8 cellular contexts compared by ENCODE assay signal in genomic region chr1:198157241-198157846, GRCh38. TPM values are rescaled to one million over a fixed set of nuclear protein-coding genes. Genes with fewer than 3 reads are reported as not detected.
A peak's percentile ranks its signal among the peaks of the same experiment; 100 is the strongest.
DNase-seq lines count a peak whose midpoint lies in the region; ATAC-seq and TF ChIP-seq lines count a peak whose summit lies in the region.

No MANE protein-coding gene starts in this region.

- peaks cover 78% of the 10 kb centered on the region for H3K4me1 ChIP-seq in left ventricle myocardium inferior
- peaks cover 19% of the 10 kb centered on the region for H3K4me1 ChIP-seq in upper lobe of right lung

- H3K27me3 ChIP-seq in left ventricle myocardium inferior (ENCODE audit: low read depth) (no peaks in the 10 kb centered on the region), upper lobe of right lung (no peaks in the 10 kb centered on the region)

- peaks cover 6% of the 10 kb centered on the region for H3K36me3 Mint-ChIP-seq in T-helper 1 cell treated with Interleukin-12 subunit alpha and Interleukin-12 subunit beta and Interleukin-4 antibody, amounts not matched to agents 30 μg/mL and 1 μg/mL, for 36 hours (ENCODE audit: low read depth)

- no peaks in the 10 kb centered on the region for H3K9me3 ChIP-seq in left ventricle myocardium inferior (replicated peaks)
- no peaks in the 10 kb centered on the region for H3K9me3 ChIP-seq in upper lobe of right lung

- H3K9me3 Mint-ChIP-seq in T-helper 1 cell treated with Interleukin-12 subunit alpha and Interleukin-12 subunit beta and Interleukin-4 antibody, amounts not matched to agents 30 μg/mL and 1 μg/mL, for 36 hours: no peaks in the 10 kb centered on the region

- DNase-seq in GM13976 (ENCODE audit: low spot score) (peak; percentile 83), NCI-H1436 treated with DMSO at 0.1 percent for 48 hours (lab: John Stamatoyannopoulos, UW) (peak; percentile 73), amniotic stem cell (lab: John Stamatoyannopoulos, UW) (peak; percentile 86), left ventricle myocardium inferior (peak; percentile 90), posterior vena cava (ENCODE audit: low spot score) (peak; percentile 96), upper lobe of right lung (peak; percentile 93)

- H3K27ac ChIP-seq in left ventricle myocardium inferior (replicated peaks) (peak overlapping the region; percentile 99), upper lobe of right lung (peak overlapping the region; percentile 97)

- ATAC-seq in HG02870 (IDR thresholded peaks at IDR 0.05; ENCODE audit: unreplicated experiment) (peak; percentile 38), upper lobe of right lung (peak; percentile 78)

- TF ChIP-seq CTCF in GM13976 (IDR thresholded peaks at IDR 0.05; ENCODE audit: borderline replicate concordance, control extremely low read depth, extremely low read depth, insufficient read depth, missing control alignments): no peak
- no peak for TF ChIP-seq CTCF in left ventricle myocardium inferior (IDR thresholded peaks at IDR 0.05; ENCODE audit: borderline replicate concordance)
- TF ChIP-seq CTCF in upper lobe of right lung (IDR thresholded peaks at IDR 0.05): no peak

- H3K27me3 Mint-ChIP-seq in T-helper 1 cell treated with Interleukin-12 subunit alpha and Interleukin-12 subunit beta and Interleukin-4 antibody, amounts not matched to agents 30 μg/mL and 1 μg/mL, for 36 hours (ENCODE audit: low read depth): no peaks in the 10 kb centered on the region

- peak overlapping the region; percentile 97 for H3K27ac Mint-ChIP-seq in T-helper 1 cell treated with Interleukin-12 subunit alpha and Interleukin-12 subunit beta and Interleukin-4 antibody, amounts not matched to agents 30 μg/mL and 1 μg/mL, for 36 hours

- H3K4me3 ChIP-seq in left ventricle myocardium inferior: peak overlapping the region; percentile 90
- H3K4me3 ChIP-seq in upper lobe of right lung: peak overlapping the region; percentile 90

- H3K4me3 Mint-ChIP-seq in T-helper 1 cell treated with Interleukin-12 subunit alpha and Interleukin-12 subunit beta and Interleukin-4 antibody, amounts not matched to agents 30 μg/mL and 1 μg/mL, for 36 hours: peak overlapping the region; percentile 99

- in situ Hi-C loops in GM13976 (cut with MboI; ENCODE audit: low sequenced_read_pairs, unreplicated experiment): loop anchor here (25.0 kb wide), 1 partner anchor 480 kb away; the partner anchor contains the start of gene PTPRC

- intact Hi-C loops in left ventricle myocardium inferior (cut with micrococcal nuclease): loop anchor here (10.0 kb wide), 1 partner anchor 117 kb away; no protein-coding TSS in a partner anchor
- intact Hi-C loops in posterior vena cava (cut with DNase I): no loop called here
- intact Hi-C loops in upper lobe of right lung (cut with DNase I): no loop called here

- H3K4me1 Mint-ChIP-seq in T-helper 1 cell treated with Interleukin-12 subunit alpha and Interleukin-12 subunit beta and Interleukin-4 antibody, amounts not matched to agents 30 μg/mL and 1 μg/mL, for 36 hours (ENCODE audit: low read depth): peaks cover 26% of the 10 kb centered on the region

- H3K36me3 ChIP-seq in left ventricle myocardium inferior (no peaks in the 10 kb centered on the region), upper lobe of right lung (no peaks in the 10 kb centered on the region)

RNA-seq across cellular contexts. Expression of gene NEK7, which starts 0.5 kb away (rescaled TPM):
- total RNA-seq in left ventricle myocardium inferior (254 TPM), posterior vena cava (100 to 1,000 TPM; 117 to 165 TPM), upper lobe of right lung (96.9 TPM)

Comparison
In these comparisons a context has a peak if more than half of its experiments do, and no peak if none do; other contexts are left out.
1. Peak in every context shown above with its lines: DNase-seq, ATAC-seq, H3K4me3 ChIP-seq and H3K27ac ChIP-seq.